ENCODE assay signal across 9 cellular contexts in genomic region chr19:37931941-37932655, GRCh38. TPM values are rescaled to one million over a fixed set of nuclear protein-coding genes. Genes with fewer than 3 reads are reported as not detected.
A peak's percentile ranks its signal among the peaks of the same experiment; 100 is the strongest.
DNase-seq lines count a peak whose midpoint lies in the region; ATAC-seq, FAIRE-seq and TF ChIP-seq lines count a peak whose summit lies in the region.
"Had no signal": no experiment of that assay in that cellular context is flagged by ENCODE, and none has a peak within 500 bp of the region (broad histone marks: within the 10 kb centered on the region; RNA-seq: fewer than 3 reads in every experiment).

No MANE protein-coding gene starts in this region.

- H3K4me1 ChIP-seq in kidney (ENCODE audit: control insufficient read depth in 1 of 2, insufficient read depth in 1 of 2, low read depth in 1 of 2, low read length in 2 of 2): peaks cover 21 to 36% of the 10 kb centered on the region in 2 donors
- H3K4me1 ChIP-seq in smooth muscle cell (ENCODE audit: low read depth): peaks cover 34% of the 10 kb centered on the region

- intact Hi-C loops in kidney (cut with DNase I): no loop called here

- peak overlapping the region; percentile 60 for H2AFZ ChIP-seq in smooth muscle cell (ENCODE audit: low read depth)

- 16% methylated on average over 29 of the region's 29 CpGs for WGBS in smooth muscle cell (ENCODE audit: low lambda C conversion rate)

- H3K79me2 ChIP-seq in smooth muscle cell (ENCODE audit: low read depth): no peaks in the 10 kb centered on the region

- DNase-seq in DMS53 treated with DMSO at 0.1 percent for 48 hours (lab: John Stamatoyannopoulos, UW; ENCODE audit: unreplicated experiment): peak; percentile 97
- DNase-seq in H54 (ENCODE audit: insufficient read length, low spot score): peak; percentile 75
- peak; percentile 97 for DNase-seq in NCI-H2196 (lab: John Stamatoyannopoulos, UW; ENCODE audit: unreplicated experiment)
- peak in 36 of 61 donors; percentile 1 to 82 (median 26) for DNase-seq in caudate nucleus (lab: John Stamatoyannopoulos, UW)
- peak; percentile 95 for DNase-seq in kidney
- DNase-seq in smooth muscle cell (lab: John Stamatoyannopoulos, UW; ENCODE audit: unreplicated experiment): no peak
- no peak for DNase-seq in HTR-8/SVneo (ENCODE audit: insufficient read length, low spot score)

- FAIRE-seq in H54 (lab: Jason Lieb, UNC) (no peak), kidney (lab: Jason Lieb, UNC) (no peak), HTR-8/SVneo (lab: Jason Lieb, UNC) (no peak)

- H3K9ac ChIP-seq in kidney (ENCODE audit: low read length in 2 of 2) (peak overlapping the region; percentile 27 to 78), smooth muscle cell (ENCODE audit: low read depth) (peak overlapping the region; percentile 41)

- H4K20me1 ChIP-seq in smooth muscle cell (ENCODE audit: low read depth): peaks cover 21% of the 10 kb centered on the region

- H3K4me2 ChIP-seq in smooth muscle cell: peak overlapping the region; percentile 81

- H3K4me3 ChIP-seq in kidney (ENCODE audit: low read length in 2 of 2) (peak overlapping the region; percentile 58), smooth muscle cell (peak overlapping the region; percentile 41)
- H3K4me3 ChIP-seq: SK-N-MC had no signal

- H3K36me3 ChIP-seq in kidney (ENCODE audit: control insufficient read depth in 1 of 2, insufficient read depth in 2 of 2, low read length in 2 of 2) (no peaks in the 10 kb centered on the region), smooth muscle cell (ENCODE audit: low read depth) (no peaks in the 10 kb centered on the region)

- no peak for ATAC-seq in HG03139 (IDR thresholded peaks at IDR 0.05; ENCODE audit: unreplicated experiment)

- peaks cover 0 to 9% of the 10 kb centered on the region in 2 donors for H3K9me3 ChIP-seq in kidney (ENCODE audit: control insufficient read depth in 1 of 2, low read length in 2 of 2)
- no peaks in the 10 kb centered on the region for H3K9me3 ChIP-seq in smooth muscle cell (replicated peaks; ENCODE audit: low read depth)

- H3K27ac ChIP-seq in caudate nucleus (ENCODE audit: low read depth, low read length): no peak overlapping the region
- peak overlapping the region; percentile 76 to 86 for H3K27ac ChIP-seq in kidney (ENCODE audit: low read depth in 2 of 2, low read length in 2 of 2)
- peak overlapping the region; percentile 74 for H3K27ac ChIP-seq in smooth muscle cell (ENCODE audit: low read depth)
- H3K27ac ChIP-seq: SK-N-MC had no signal

- H3F3A ChIP-seq in smooth muscle cell (ENCODE audit: low read depth): no peaks in the 10 kb centered on the region

- TF ChIP-seq CTCF in kidney (IDR thresholded peaks at IDR 0.05; ENCODE audit: borderline replicate concordance, extremely low read depth, insufficient read depth) (no peak), smooth muscle cell (IDR thresholded peaks at IDR 0.05; ENCODE audit: borderline replicate concordance, insufficient read depth, poor library complexity, severe bottlenecking) (no peak)

- TF ChIP-seq POLR2A in H54 (IDR thresholded peaks at IDR 0.05; ENCODE audit: low read depth, low read length): no peak

- no peaks in the 10 kb centered on the region for H3K27me3 ChIP-seq in smooth muscle cell (ENCODE audit: low read depth)

RNA-seq across cellular contexts. Expression of gene SIPA1L3, which starts 25.1 kb away (rescaled TPM):
- 61.7 TPM for total RNA-seq in kidney
- polyA plus RNA-seq in kidney (ENCODE audit: insufficient read depth, low read depth, low replicate concordance): 5.8 TPM
- 5.5 and 7.6 TPM in 2 replicates for total RNA-seq in smooth muscle cell
- polyA plus RNA-seq in smooth muscle cell: 6.5 and 7.0 TPM in 2 replicates

RNA-seq across cellular contexts. Expression of gene WDR87, which starts 25.7 kb away (rescaled TPM):
- total RNA-seq in kidney (not detected), smooth muscle cell (not detected in 2 replicates)
- polyA plus RNA-seq in kidney (ENCODE audit: insufficient read depth, low read depth, low replicate concordance) (not detected), smooth muscle cell (not detected in 2 replicates)

Comparison
In these comparisons a context has a peak if more than half of its experiments do, and no peak if none do; other contexts are left out.
1. DNase-seq: peak in DMS53 treated with DMSO at 0.1 percent for 48 hours (single experiment), H54 (single experiment), NCI-H2196 (single experiment), caudate nucleus (36 of 61) and kidney (single experiment); none in smooth muscle cell (single experiment) and HTR-8/SVneo (single experiment).